Comparison of ENCODE assay signal across 1 cellular context in genomic region chr2:232836934-232837333, GRCh38.
TF ChIP-seq lines count a peak whose summit lies in the region.

No MANE protein-coding gene starts in this region.

TF ChIP-seq in WTC11, 78 proteins besides CTCF, POLR2A, EP300 and RAD21:
- TF ChIP-seq, protein P1, sequence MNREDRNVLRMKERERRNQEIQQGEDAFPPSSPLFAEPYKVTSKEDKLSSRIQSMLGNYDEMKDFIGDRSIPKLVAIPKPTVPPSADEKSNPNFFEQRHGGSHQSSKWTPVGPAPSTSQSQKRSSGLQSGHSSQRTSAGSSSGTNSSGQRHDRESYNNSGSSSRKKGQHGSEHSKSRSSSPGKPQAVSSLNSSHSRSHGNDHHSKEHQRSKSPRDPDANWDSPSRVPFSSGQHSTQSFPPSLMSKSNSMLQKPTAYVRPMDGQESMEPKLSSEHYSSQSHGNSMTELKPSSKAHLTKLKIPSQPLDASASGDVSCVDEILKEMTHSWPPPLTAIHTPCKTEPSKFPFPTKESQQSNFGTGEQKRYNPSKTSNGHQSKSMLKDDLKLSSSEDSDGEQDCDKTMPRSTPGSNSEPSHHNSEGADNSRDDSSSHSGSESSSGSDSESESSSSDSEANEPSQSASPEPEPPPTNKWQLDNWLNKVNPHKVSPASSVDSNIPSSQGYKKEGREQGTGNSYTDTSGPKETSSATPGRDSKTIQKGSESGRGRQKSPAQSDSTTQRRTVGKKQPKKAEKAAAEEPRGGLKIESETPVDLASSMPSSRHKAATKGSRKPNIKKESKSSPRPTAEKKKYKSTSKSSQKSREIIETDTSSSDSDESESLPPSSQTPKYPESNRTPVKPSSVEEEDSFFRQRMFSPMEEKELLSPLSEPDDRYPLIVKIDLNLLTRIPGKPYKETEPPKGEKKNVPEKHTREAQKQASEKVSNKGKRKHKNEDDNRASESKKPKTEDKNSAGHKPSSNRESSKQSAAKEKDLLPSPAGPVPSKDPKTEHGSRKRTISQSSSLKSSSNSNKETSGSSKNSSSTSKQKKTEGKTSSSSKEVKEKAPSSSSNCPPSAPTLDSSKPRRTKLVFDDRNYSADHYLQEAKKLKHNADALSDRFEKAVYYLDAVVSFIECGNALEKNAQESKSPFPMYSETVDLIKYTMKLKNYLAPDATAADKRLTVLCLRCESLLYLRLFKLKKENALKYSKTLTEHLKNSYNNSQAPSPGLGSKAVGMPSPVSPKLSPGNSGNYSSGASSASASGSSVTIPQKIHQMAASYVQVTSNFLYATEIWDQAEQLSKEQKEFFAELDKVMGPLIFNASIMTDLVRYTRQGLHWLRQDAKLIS (CRISPR knock-in tag; IDR thresholded peaks at IDR 0.05; ENCODE audit: borderline replicate concordance) = no peak
- TF ChIP-seq TCF7 (CRISPR knock-in tag; IDR thresholded peaks at IDR 0.05; ENCODE audit: low read depth) (no peak), ZNF423 (CRISPR knock-in tag; IDR thresholded peaks at IDR 0.05) (no peak), AR (CRISPR knock-in tag; IDR thresholded peaks at IDR 0.05) (no peak), SMAD4 (CRISPR knock-in tag; IDR thresholded peaks at IDR 0.05) (no peak), ATF2 (CRISPR knock-in tag; IDR thresholded peaks at IDR 0.05; ENCODE audit: borderline replicate concordance, low read depth) (no peak), PRDM15 (CRISPR knock-in tag; IDR thresholded peaks at IDR 0.05) (no peak), IRF2 (CRISPR knock-in tag; IDR thresholded peaks at IDR 0.05; ENCODE audit: borderline replicate concordance, low read depth) (no peak), NFYB (CRISPR knock-in tag; conservative IDR thresholded peaks at IDR 0.05; ENCODE audit: low read depth) (no peak), ERG (CRISPR knock-in tag; IDR thresholded peaks at IDR 0.05) (no peak), NFE2L1 (CRISPR knock-in tag; IDR thresholded peaks at IDR 0.05) (no peak), ZNF317 (CRISPR knock-in tag; IDR thresholded peaks at IDR 0.05; ENCODE audit: borderline replicate concordance, low read depth) (no peak), FOXP1 (CRISPR knock-in tag; IDR thresholded peaks at IDR 0.05; ENCODE audit: borderline replicate concordance) (no peak), ZNF263 (CRISPR knock-in tag; IDR thresholded peaks at IDR 0.05; ENCODE audit: low read depth) (no peak), CBFB (CRISPR knock-in tag; IDR thresholded peaks at IDR 0.05; ENCODE audit: low read depth) (no peak), KAT7 (CRISPR knock-in tag; IDR thresholded peaks at IDR 0.05; ENCODE audit: borderline replicate concordance) (no peak), FOXK1 (CRISPR knock-in tag; IDR thresholded peaks at IDR 0.05) (no peak)
- TF ChIP-seq, protein P2, sequence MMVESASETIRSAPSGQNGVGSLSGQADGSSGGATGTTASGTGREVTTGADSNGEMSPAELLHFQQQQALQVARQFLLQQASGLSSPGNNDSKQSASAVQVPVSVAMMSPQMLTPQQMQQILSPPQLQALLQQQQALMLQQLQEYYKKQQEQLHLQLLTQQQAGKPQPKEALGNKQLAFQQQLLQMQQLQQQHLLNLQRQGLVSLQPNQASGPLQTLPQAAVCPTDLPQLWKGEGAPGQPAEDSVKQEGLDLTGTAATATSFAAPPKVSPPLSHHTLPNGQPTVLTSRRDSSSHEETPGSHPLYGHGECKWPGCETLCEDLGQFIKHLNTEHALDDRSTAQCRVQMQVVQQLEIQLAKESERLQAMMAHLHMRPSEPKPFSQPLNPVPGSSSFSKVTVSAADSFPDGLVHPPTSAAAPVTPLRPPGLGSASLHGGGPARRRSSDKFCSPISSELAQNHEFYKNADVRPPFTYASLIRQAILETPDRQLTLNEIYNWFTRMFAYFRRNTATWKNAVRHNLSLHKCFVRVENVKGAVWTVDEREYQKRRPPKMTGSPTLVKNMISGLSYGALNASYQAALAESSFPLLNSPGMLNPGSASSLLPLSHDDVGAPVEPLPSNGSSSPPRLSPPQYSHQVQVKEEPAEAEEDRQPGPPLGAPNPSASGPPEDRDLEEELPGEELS (CRISPR knock-in tag; IDR thresholded peaks at IDR 0.05) = no peak
- TF ChIP-seq, protein P3, sequence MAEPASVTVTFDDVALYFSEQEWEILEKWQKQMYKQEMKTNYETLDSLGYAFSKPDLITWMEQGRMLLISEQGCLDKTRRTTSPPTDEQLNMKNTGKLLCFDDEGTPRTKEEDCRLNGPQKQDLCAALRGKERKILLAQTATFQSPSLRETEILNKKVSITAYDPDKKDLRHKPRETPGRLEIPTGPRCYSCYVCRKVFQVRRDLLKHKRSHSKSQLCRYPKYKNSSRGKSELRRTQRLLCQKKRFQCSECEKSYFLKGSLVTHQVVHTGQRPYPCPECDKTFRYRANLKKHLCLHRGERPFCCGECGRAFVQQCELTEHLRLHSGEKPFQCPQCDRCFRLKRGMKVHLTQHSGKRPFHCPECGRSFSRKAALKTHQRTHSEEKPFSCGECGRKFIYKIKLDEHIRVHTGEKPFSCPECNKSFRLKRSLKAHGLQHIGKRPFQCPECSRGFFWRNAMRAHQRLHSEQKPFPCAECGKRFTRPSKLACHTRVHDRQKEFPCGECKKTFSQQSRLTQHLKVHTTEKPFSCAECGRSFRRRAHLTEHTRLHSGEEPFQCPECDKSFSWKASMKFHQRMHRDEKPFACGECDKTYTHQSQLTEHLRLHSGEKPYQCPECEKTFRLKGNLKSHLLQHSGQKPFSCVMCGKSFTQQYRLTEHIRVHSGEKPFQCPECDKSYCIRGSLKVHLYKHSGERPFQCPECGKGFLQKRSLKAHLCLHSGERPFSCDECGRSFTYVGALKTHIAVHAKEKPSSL (CRISPR knock-in tag; conservative IDR thresholded peaks at IDR 0.05) = no peak
- TF ChIP-seq, protein P4, sequence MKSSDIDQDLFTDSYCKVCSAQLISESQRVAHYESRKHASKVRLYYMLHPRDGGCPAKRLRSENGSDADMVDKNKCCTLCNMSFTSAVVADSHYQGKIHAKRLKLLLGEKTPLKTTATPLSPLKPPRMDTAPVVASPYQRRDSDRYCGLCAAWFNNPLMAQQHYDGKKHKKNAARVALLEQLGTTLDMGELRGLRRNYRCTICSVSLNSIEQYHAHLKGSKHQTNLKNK (CRISPR knock-in tag; IDR thresholded peaks at IDR 0.05) = no peak
